Comparison of ENCODE assay signal across 1 cellular context in the genomic region with DNA sequence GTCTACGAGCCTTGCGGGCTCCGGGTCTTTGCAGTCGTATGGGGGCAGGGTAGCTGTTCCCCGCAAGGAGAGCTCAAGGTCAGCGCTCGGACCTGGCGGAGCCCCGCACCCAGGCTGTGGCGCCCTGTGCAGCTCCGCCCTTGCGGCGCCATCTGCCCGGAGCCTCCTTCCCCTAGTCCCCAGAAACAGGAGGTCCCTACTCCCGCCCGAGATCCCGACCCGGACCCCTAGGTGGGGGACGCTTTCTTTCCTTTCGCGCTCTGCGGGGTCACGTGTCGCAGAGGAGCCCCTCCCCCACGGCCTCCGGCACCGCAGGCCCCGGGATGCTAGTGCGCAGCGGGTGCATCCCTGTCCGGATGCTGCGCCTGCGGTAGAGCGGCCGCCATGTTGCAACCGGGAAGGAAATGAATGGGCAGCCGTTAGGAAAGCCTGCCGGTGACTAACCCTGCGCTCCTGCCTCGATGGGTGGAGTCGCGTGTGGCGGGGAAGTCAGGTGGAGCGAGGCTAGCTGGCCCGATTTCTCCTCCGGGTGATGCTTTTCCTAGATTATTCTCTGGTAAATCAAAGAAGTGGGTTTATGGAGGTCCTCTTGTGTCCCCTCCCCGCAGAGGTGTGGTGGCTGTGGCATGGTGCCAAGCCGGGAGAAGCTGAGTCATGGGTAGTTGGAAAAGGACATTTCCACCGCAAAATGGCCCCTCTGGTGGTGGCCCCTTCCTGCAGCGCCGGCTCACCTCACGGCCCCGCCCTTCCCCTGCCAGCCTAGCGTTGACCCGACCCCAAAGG.
A peak's percentile ranks its signal among the peaks of the same experiment; 100 is the strongest.
TF ChIP-seq lines count a peak whose summit lies in the region.

No MANE protein-coding gene starts in this region.

TF ChIP-seq in HepG2, 621 proteins besides CTCF, POLR2A, EP300 and RAD21 (continued from another document and continues in another):
- TF ChIP-seq, protein P1, sequence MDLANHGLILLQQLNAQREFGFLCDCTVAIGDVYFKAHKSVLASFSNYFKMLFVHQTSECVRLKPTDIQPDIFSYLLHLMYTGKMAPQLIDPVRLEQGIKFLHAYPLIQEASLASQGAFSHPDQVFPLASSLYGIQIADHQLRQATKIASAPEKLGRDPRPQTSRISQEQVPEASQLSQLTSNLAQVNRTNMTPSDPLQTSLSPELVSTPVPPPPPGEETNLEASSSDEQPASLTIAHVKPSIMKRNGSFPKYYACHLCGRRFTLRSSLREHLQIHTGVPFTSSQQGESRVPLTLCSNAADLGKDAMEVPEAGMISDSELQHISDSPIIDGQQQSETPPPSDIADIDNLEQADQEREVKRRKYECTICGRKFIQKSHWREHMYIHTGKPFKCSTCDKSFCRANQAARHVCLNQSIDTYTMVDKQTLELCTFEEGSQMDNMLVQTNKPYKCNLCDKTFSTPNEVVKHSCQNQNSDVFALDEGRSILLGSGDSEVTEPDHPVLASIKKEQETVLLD (CRISPR knock-in tag; IDR thresholded peaks at IDR 0.05; ENCODE audit: low read depth), result peak; percentile 45; the same call in 1 of the 2 replicates
- TF ChIP-seq NR2F2 (IDR thresholded peaks at IDR 0.05; ENCODE audit: borderline replicate concordance, low read depth), result no peak
- TF ChIP-seq, protein P2, sequence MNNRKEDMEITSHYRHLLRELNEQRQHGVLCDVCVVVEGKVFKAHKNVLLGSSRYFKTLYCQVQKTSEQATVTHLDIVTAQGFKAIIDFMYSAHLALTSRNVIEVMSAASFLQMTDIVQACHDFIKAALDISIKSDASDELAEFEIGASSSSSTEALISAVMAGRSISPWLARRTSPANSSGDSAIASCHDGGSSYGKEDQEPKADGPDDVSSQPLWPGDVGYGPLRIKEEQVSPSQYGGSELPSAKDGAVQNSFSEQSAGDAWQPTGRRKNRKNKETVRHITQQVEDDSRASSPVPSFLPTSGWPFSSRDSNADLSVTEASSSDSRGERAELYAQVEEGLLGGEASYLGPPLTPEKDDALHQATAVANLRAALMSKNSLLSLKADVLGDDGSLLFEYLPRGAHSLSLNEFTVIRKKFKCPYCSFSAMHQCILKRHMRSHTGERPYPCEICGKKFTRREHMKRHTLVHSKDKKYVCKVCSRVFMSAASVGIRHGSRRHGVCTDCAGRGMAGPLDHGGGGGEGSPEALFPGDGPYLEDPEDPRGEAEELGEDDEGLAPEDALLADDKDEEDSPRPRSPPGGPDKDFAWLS (CRISPR knock-in tag; IDR thresholded peaks at IDR 0.05; ENCODE audit: borderline replicate concordance), result no peak
- TF ChIP-seq, protein P3, sequence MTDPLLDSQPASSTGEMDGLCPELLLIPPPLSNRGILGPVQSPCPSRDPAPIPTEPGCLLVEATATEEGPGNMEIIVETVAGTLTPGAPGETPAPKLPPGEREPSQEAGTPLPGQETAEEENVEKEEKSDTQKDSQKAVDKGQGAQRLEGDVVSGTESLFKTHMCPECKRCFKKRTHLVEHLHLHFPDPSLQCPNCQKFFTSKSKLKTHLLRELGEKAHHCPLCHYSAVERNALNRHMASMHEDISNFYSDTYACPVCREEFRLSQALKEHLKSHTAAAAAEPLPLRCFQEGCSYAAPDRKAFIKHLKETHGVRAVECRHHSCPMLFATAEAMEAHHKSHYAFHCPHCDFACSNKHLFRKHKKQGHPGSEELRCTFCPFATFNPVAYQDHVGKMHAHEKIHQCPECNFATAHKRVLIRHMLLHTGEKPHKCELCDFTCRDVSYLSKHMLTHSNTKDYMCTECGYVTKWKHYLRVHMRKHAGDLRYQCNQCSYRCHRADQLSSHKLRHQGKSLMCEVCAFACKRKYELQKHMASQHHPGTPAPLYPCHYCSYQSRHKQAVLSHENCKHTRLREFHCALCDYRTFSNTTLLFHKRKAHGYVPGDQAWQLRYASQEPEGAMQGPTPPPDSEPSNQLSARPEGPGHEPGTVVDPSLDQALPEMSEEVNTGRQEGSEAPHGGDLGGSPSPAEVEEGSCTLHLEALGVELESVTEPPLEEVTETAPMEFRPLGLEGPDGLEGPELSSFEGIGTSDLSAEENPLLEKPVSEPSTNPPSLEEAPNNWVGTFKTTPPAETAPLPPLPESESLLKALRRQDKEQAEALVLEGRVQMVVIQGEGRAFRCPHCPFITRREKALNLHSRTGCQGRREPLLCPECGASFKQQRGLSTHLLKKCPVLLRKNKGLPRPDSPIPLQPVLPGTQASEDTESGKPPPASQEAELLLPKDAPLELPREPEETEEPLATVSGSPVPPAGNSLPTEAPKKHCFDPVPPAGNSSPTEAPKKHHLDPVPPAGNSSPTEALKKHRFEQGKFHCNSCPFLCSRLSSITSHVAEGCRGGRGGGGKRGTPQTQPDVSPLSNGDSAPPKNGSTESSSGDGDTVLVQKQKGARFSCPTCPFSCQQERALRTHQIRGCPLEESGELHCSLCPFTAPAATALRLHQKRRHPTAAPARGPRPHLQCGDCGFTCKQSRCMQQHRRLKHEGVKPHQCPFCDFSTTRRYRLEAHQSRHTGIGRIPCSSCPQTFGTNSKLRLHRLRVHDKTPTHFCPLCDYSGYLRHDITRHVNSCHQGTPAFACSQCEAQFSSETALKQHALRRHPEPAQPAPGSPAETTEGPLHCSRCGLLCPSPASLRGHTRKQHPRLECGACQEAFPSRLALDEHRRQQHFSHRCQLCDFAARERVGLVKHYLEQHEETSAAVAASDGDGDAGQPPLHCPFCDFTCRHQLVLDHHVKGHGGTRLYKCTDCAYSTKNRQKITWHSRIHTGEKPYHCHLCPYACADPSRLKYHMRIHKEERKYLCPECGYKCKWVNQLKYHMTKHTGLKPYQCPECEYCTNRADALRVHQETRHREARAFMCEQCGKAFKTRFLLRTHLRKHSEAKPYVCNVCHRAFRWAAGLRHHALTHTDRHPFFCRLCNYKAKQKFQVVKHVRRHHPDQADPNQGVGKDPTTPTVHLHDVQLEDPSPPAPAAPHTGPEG (CRISPR knock-in tag; IDR thresholded peaks at IDR 0.05), result peak; percentile 10; the same call in 1 of the 2 replicates
- no peak for TF ChIP-seq ZNF484 (CRISPR knock-in tag; IDR thresholded peaks at IDR 0.05; ENCODE audit: borderline replicate concordance, low read depth)
- TF ChIP-seq ELF1 (CRISPR knock-in tag; IDR thresholded peaks at IDR 0.05), result no peak
- TF ChIP-seq KDM1A (CRISPR knock-in tag; IDR thresholded peaks at IDR 0.05), result no peak; the same call in 1 of the 2 replicates
- no peak for TF ChIP-seq PHF20 (CRISPR knock-in tag; IDR thresholded peaks at IDR 0.05)
- TF ChIP-seq CBX2 (IDR thresholded peaks at IDR 0.05; ENCODE audit: low read depth, low read length), result no peak
- no peak for TF ChIP-seq CBX2 (CRISPR knock-in tag; IDR thresholded peaks at IDR 0.05; ENCODE audit: low read depth)
- TF ChIP-seq ZNF670 (CRISPR knock-in tag; IDR thresholded peaks at IDR 0.05; ENCODE audit: borderline replicate concordance), result no peak
- TF ChIP-seq SIN3B (IDR thresholded peaks at IDR 0.05; ENCODE audit: low read length), result no peak
- TF ChIP-seq ADNP (CRISPR knock-in tag; IDR thresholded peaks at IDR 0.05), result no peak
- TF ChIP-seq MEIS1 (CRISPR knock-in tag; IDR thresholded peaks at IDR 0.05; ENCODE audit: borderline replicate concordance), result no peak; the same call in 1 of the 2 replicates
- no peak for TF ChIP-seq ZNF891 (CRISPR knock-in tag; IDR thresholded peaks at IDR 0.05)
- TF ChIP-seq TAF15 (IDR thresholded peaks at IDR 0.05; ENCODE audit: low read depth, low read length, poor library complexity, severe bottlenecking), result no peak
- no peak for TF ChIP-seq ZFX (CRISPR knock-in tag; IDR thresholded peaks at IDR 0.05; ENCODE audit: low read depth)
- TF ChIP-seq, protein P4, sequence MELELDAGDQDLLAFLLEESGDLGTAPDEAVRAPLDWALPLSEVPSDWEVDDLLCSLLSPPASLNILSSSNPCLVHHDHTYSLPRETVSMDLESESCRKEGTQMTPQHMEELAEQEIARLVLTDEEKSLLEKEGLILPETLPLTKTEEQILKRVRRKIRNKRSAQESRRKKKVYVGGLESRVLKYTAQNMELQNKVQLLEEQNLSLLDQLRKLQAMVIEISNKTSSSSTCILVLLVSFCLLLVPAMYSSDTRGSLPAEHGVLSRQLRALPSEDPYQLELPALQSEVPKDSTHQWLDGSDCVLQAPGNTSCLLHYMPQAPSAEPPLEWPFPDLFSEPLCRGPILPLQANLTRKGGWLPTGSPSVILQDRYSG (CRISPR knock-in tag; IDR thresholded peaks at IDR 0.05), result no peak
- TF ChIP-seq AGO1 (IDR thresholded peaks at IDR 0.05; ENCODE audit: low read depth, low read length, poor library complexity, severe bottlenecking), result no peak
- no peak for TF ChIP-seq CHD2 (IDR thresholded peaks at IDR 0.05; ENCODE audit: low read depth, low read length)
- no peak for TF ChIP-seq SMAD9 (CRISPR knock-in tag; IDR thresholded peaks at IDR 0.05)
- no peak for TF ChIP-seq ZNF296 (CRISPR knock-in tag; conservative IDR thresholded peaks at IDR 0.05)
- TF ChIP-seq, protein P5, sequence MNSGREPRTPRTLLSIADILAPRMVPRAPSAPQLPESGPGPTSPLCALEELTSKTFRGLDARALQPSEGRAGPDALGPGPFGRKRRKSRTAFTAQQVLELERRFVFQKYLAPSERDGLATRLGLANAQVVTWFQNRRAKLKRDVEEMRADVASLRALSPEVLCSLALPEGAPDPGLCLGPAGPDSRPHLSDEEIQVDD (CRISPR knock-in tag; IDR thresholded peaks at IDR 0.05; ENCODE audit: borderline replicate concordance), result no peak
- 0 out of 2 replicates have a peak, but pooled peaks have one; percentile 59 for TF ChIP-seq ZNF713 (CRISPR knock-in tag; IDR thresholded peaks at IDR 0.05)
- TF ChIP-seq ZNF30 (CRISPR knock-in tag; IDR thresholded peaks at IDR 0.05), result no peak
- TF ChIP-seq NFKBIZ (CRISPR knock-in tag; IDR thresholded peaks at IDR 0.05), result no peak
- no peak for TF ChIP-seq ZNF530 (CRISPR knock-in tag; IDR thresholded peaks at IDR 0.05; ENCODE audit: low read depth)
- no peak for TF ChIP-seq HNF4G (IDR thresholded peaks at IDR 0.05; ENCODE audit: borderline replicate concordance, low read depth, low read length)
- TF ChIP-seq HNF4G (CRISPR knock-in tag; IDR thresholded peaks at IDR 0.05; ENCODE audit: borderline replicate concordance, low read depth), result no peak
- TF ChIP-seq ZNF3 (CRISPR knock-in tag; IDR thresholded peaks at IDR 0.05), result no peak
- peak; percentile 38; the same call in 1 of the 2 replicates for TF ChIP-seq MAF1 (CRISPR knock-in tag; IDR thresholded peaks at IDR 0.05; ENCODE audit: borderline replicate concordance)
- no peak for TF ChIP-seq ATF7 (IDR thresholded peaks at IDR 0.05)
- TF ChIP-seq ATF7 (CRISPR knock-in tag; IDR thresholded peaks at IDR 0.05), result no peak
- TF ChIP-seq U2AF1 (optimal IDR thresholded peaks at IDR 0.05; ENCODE audit: low read depth, low read length), result no peak
- no peak for TF ChIP-seq ZNF451 (CRISPR knock-in tag; IDR thresholded peaks at IDR 0.05)
- TF ChIP-seq, protein P6, sequence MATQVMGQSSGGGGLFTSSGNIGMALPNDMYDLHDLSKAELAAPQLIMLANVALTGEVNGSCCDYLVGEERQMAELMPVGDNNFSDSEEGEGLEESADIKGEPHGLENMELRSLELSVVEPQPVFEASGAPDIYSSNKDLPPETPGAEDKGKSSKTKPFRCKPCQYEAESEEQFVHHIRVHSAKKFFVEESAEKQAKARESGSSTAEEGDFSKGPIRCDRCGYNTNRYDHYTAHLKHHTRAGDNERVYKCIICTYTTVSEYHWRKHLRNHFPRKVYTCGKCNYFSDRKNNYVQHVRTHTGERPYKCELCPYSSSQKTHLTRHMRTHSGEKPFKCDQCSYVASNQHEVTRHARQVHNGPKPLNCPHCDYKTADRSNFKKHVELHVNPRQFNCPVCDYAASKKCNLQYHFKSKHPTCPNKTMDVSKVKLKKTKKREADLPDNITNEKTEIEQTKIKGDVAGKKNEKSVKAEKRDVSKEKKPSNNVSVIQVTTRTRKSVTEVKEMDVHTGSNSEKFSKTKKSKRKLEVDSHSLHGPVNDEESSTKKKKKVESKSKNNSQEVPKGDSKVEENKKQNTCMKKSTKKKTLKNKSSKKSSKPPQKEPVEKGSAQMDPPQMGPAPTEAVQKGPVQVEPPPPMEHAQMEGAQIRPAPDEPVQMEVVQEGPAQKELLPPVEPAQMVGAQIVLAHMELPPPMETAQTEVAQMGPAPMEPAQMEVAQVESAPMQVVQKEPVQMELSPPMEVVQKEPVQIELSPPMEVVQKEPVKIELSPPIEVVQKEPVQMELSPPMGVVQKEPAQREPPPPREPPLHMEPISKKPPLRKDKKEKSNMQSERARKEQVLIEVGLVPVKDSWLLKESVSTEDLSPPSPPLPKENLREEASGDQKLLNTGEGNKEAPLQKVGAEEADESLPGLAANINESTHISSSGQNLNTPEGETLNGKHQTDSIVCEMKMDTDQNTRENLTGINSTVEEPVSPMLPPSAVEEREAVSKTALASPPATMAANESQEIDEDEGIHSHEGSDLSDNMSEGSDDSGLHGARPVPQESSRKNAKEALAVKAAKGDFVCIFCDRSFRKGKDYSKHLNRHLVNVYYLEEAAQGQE (IDR thresholded peaks at IDR 0.05; ENCODE audit: borderline replicate concordance in 1 of 2, low read depth in 1 of 2, low read length in 2 of 2), result no peak
- no peak for TF ChIP-seq HIVEP1 (CRISPR knock-in tag; IDR thresholded peaks at IDR 0.05)
- TF ChIP-seq, protein P7, sequence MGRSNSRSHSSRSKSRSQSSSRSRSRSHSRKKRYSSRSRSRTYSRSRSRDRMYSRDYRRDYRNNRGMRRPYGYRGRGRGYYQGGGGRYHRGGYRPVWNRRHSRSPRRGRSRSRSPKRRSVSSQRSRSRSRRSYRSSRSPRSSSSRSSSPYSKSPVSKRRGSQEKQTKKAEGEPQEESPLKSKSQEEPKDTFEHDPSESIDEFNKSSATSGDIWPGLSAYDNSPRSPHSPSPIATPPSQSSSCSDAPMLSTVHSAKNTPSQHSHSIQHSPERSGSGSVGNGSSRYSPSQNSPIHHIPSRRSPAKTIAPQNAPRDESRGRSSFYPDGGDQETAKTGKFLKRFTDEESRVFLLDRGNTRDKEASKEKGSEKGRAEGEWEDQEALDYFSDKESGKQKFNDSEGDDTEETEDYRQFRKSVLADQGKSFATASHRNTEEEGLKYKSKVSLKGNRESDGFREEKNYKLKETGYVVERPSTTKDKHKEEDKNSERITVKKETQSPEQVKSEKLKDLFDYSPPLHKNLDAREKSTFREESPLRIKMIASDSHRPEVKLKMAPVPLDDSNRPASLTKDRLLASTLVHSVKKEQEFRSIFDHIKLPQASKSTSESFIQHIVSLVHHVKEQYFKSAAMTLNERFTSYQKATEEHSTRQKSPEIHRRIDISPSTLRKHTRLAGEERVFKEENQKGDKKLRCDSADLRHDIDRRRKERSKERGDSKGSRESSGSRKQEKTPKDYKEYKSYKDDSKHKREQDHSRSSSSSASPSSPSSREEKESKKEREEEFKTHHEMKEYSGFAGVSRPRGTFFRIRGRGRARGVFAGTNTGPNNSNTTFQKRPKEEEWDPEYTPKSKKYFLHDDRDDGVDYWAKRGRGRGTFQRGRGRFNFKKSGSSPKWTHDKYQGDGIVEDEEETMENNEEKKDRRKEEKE (IDR thresholded peaks at IDR 0.05), result no peak
- no peak for TF ChIP-seq ZNF317 (CRISPR knock-in tag; IDR thresholded peaks at IDR 0.05)
- TF ChIP-seq, protein P8, sequence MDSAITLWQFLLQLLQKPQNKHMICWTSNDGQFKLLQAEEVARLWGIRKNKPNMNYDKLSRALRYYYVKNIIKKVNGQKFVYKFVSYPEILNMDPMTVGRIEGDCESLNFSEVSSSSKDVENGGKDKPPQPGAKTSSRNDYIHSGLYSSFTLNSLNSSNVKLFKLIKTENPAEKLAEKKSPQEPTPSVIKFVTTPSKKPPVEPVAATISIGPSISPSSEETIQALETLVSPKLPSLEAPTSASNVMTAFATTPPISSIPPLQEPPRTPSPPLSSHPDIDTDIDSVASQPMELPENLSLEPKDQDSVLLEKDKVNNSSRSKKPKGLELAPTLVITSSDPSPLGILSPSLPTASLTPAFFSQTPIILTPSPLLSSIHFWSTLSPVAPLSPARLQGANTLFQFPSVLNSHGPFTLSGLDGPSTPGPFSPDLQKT (CRISPR knock-in tag; IDR thresholded peaks at IDR 0.05; ENCODE audit: borderline replicate concordance), result no peak
- TF ChIP-seq ARNT2 (CRISPR knock-in tag; IDR thresholded peaks at IDR 0.05; ENCODE audit: low read depth), result no peak
